ENCODE assay signal across 30 cellular contexts in genomic region chr12:12147111-12147510, GRCh38.
"Had no signal": no experiment of that assay in that cellular context is flagged by ENCODE, and none has a peak within 500 bp of the region (broad histone marks: within the 10 kb centered on the region; RNA-seq: fewer than 3 reads in every experiment).

No MANE protein-coding gene starts in this region.

- H3K9me3 ChIP-seq: ascending aorta, gastrocnemius medialis, heart right ventricle had no signal

- H3K9me3 Mint-ChIP-seq: activated CD4-positive, alpha-beta memory T cell treated with anti-CD3 and anti-CD28 coated beads, Interleukin-2, amount 10 ng/mL, durations not matched to agents 7 days and 5 days; activated CD4-positive, alpha-beta T cell treated with anti-CD3 and anti-CD28 coated beads, Interleukin-2, amount 10 ng/mL, durations not matched to agents 7 days and 5 days; activated naive CD4-positive, alpha-beta T cell treated with anti-CD3 and anti-CD28 coated beads, Interleukin-2, amount 10 ng/mL, durations not matched to agents 7 days and 5 days; activated naive CD4-positive, alpha-beta T cell treated with anti-CD3 and anti-CD28 coated beads, Interleukin-2, amount 50 U/mL, for 72 hours; activated naive CD8-positive, alpha-beta T cell treated with anti-CD3 and anti-CD28 coated beads, Interleukin-2, amount 10 ng/mL, durations not matched to agents 7 days and 5 days; activated T-cell treated with anti-CD3 and anti-CD28 coated beads, Interleukin-2, amount 50 U/mL, for 24 hours; activated T-cell treated with anti-CD3 and anti-CD28 coated beads, Interleukin-2, amount 50 U/mL, for 72 hours; WTC11 had no signal

- H3K27me3 ChIP-seq: ascending aorta, brain microvascular endothelial cell, foreskin keratinocyte, gastrocnemius medialis, heart right ventricle had no signal

- H3K4me1 Mint-ChIP-seq: activated CD4-positive, alpha-beta memory T cell treated with anti-CD3 and anti-CD28 coated beads, Interleukin-2, amount 10 ng/mL, durations not matched to agents 7 days and 5 days; activated CD4-positive, alpha-beta T cell treated with anti-CD3 and anti-CD28 coated beads, Interleukin-2, amount 10 ng/mL, durations not matched to agents 7 days and 5 days; activated naive CD4-positive, alpha-beta T cell treated with anti-CD3 and anti-CD28 coated beads, Interleukin-2, amount 10 ng/mL, durations not matched to agents 7 days and 5 days; activated naive CD8-positive, alpha-beta T cell treated with anti-CD3 and anti-CD28 coated beads, Interleukin-2, amount 10 ng/mL, durations not matched to agents 7 days and 5 days; WTC11 had no signal

- H3K27ac Mint-ChIP-seq: activated CD4-positive, alpha-beta memory T cell treated with anti-CD3 and anti-CD28 coated beads, Interleukin-2, amount 10 ng/mL, durations not matched to agents 7 days and 5 days; activated CD4-positive, alpha-beta T cell treated with anti-CD3 and anti-CD28 coated beads, Interleukin-2, amount 10 ng/mL, durations not matched to agents 7 days and 5 days; activated naive CD4-positive, alpha-beta T cell treated with anti-CD3 and anti-CD28 coated beads, Interleukin-2, amount 10 ng/mL, durations not matched to agents 7 days and 5 days; activated naive CD4-positive, alpha-beta T cell treated with anti-CD3 and anti-CD28 coated beads, Interleukin-2, amount 50 U/mL, for 72 hours; activated naive CD8-positive, alpha-beta T cell treated with anti-CD3 and anti-CD28 coated beads, Interleukin-2, amount 10 ng/mL, durations not matched to agents 7 days and 5 days; activated T-cell treated with anti-CD3 and anti-CD28 coated beads, Interleukin-2, amount 50 U/mL, for 24 hours; activated T-cell treated with anti-CD3 and anti-CD28 coated beads, Interleukin-2, amount 50 U/mL, for 72 hours; T-helper 17 cell; WTC11 had no signal

- H3K4me1 ChIP-seq: ascending aorta, foreskin keratinocyte, gastrocnemius medialis, heart right ventricle had no signal

- H3K27me3 Mint-ChIP-seq: activated CD4-positive, alpha-beta T cell treated with anti-CD3 and anti-CD28 coated beads, Interleukin-2, amount 10 ng/mL, durations not matched to agents 7 days and 5 days; activated naive CD4-positive, alpha-beta T cell treated with anti-CD3 and anti-CD28 coated beads, Interleukin-2, amount 10 ng/mL, durations not matched to agents 7 days and 5 days; activated T-cell treated with anti-CD3 and anti-CD28 coated beads, Interleukin-2, amount 50 U/mL, for 24 hours; T-helper 17 cell had no signal

- H3K4me3 ChIP-seq: ascending aorta, gastrocnemius medialis, heart right ventricle had no signal

- H3K36me3 Mint-ChIP-seq: activated naive CD4-positive, alpha-beta T cell treated with anti-CD3 and anti-CD28 coated beads, Interleukin-2, amount 10 ng/mL, durations not matched to agents 7 days and 5 days; activated naive CD8-positive, alpha-beta T cell treated with anti-CD3 and anti-CD28 coated beads, Interleukin-2, amount 10 ng/mL, durations not matched to agents 7 days and 5 days had no signal

- FAIRE-seq: colon, endometrium, TTC549 had no signal

- ATAC-seq: activated naive CD4-positive, alpha-beta T cell treated with anti-CD3 and anti-CD28 coated beads, Interleukin-2, amount 50 U/mL, for 72 hours; activated T-cell treated with anti-CD3 and anti-CD28 coated beads, Interleukin-2, amount 50 U/mL, for 72 hours; esophagus mucosa; foreskin keratinocyte; gastrocnemius medialis; heart right ventricle; T-helper 17 cell; WTC11 had no signal

- DNase-seq: activated CD4-positive, alpha-beta memory T cell treated with anti-CD3 and anti-CD28 coated beads, Interleukin-2, amount 10 ng/mL, durations not matched to agents 7 days and 5 days; activated CD4-positive, alpha-beta T cell treated with anti-CD3 and anti-CD28 coated beads for 1 hour; activated CD4-positive, alpha-beta T cell treated with anti-CD3 and anti-CD28 coated beads for 4 hours; activated CD4-positive, alpha-beta T cell treated with anti-CD3 and anti-CD28 coated beads, Interleukin-2, amount 10 ng/mL, durations not matched to agents 7 days and 5 days; activated CD4-positive, alpha-beta T cell treated with anti-CD3 and anti-CD28 coated beads, Interleukin-2, amount 50 U/mL, for 4 hours; activated CD8-positive, alpha-beta memory T cell treated with anti-CD3 and anti-CD28 coated beads, Interleukin-2, amount 50 U/mL, for 48 hours; activated gamma-delta T cell; activated naive CD4-positive, alpha-beta T cell; activated naive CD4-positive, alpha-beta T cell treated with anti-CD3 and anti-CD28 coated beads, Interleukin-2, amount 10 ng/mL, durations not matched to agents 7 days and 5 days; activated naive CD8-positive, alpha-beta T cell treated with anti-CD3 and anti-CD28 coated beads, Interleukin-2, amount 10 ng/mL, durations not matched to agents 7 days and 5 days; activated T-cell treated with anti-CD3 and anti-CD28 coated beads for 4 hours; activated T-cell treated with anti-CD3 and anti-CD28 coated beads, Interleukin-2, amount 50 U/mL, for 24 hours; activated T-cell treated with anti-CD3 and anti-CD28 coated beads, Interleukin-2, amount 50 U/mL, for 72 hours; brain microvascular endothelial cell; caudate nucleus; cortex of kidney; effector CD8-positive, alpha-beta T cell; foreskin keratinocyte; gastrocnemius medialis; heart right ventricle; T-helper 1 cell; T-helper 17 cell had no signal

- H3K27ac ChIP-seq: ascending aorta, brain microvascular endothelial cell, foreskin keratinocyte, gastrocnemius medialis, heart right ventricle, VCaP had no signal

- H3K4me3 Mint-ChIP-seq: activated CD4-positive, alpha-beta memory T cell treated with anti-CD3 and anti-CD28 coated beads, Interleukin-2, amount 10 ng/mL, durations not matched to agents 7 days and 5 days; activated CD4-positive, alpha-beta T cell treated with anti-CD3 and anti-CD28 coated beads, Interleukin-2, amount 10 ng/mL, durations not matched to agents 7 days and 5 days; activated naive CD4-positive, alpha-beta T cell treated with anti-CD3 and anti-CD28 coated beads, Interleukin-2, amount 10 ng/mL, durations not matched to agents 7 days and 5 days; activated naive CD8-positive, alpha-beta T cell treated with anti-CD3 and anti-CD28 coated beads, Interleukin-2, amount 10 ng/mL, durations not matched to agents 7 days and 5 days; activated T-cell treated with anti-CD3 and anti-CD28 coated beads, Interleukin-2, amount 50 U/mL, for 24 hours; activated T-cell treated with anti-CD3 and anti-CD28 coated beads, Interleukin-2, amount 50 U/mL, for 72 hours; T-helper 17 cell; WTC11 had no signal
